14 cellular contexts compared by ENCODE assay signal in the genomic region with DNA sequence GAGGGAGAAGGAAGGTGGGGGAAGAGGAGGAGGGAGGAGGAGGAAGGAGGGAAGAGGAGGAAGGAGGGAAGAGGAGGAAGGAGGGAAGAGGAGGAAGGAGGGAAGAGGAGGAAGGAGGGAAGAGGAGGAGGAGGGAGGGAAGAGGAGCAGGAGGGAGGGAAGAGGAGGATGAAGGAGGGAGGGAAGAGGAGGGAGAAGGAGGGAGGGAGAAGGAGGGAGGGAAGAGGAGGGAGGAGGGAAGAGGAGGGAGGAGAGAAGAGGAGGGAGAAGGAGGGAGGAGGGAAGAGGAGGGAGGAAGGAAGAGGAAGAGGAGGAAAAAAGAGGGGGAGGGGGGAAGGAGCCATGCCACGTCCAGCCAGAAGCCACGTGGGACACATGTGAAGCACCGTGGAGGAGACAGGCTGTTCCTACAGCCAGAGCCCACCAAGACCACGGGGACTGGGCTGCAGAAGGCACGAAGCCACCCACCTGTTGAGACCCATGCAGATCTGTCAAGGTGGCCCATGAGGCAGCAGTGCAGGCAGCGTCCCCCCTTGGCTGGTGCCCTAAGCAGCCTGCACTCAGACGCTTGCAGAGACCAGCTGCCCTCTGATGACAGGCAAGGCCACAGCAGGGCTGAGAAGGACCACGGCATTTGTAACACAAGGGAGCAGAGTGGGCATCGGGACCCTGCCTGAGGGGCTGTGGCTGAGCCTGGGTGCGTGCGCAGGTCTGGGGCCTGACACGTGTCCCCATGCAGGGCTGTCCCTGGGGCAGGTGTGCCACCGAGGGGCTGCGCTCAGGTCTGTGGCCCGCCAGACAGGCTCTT. TPM values are rescaled to one million over a fixed set of nuclear protein-coding genes. Genes with fewer than 3 reads are reported as not detected.
A peak's percentile ranks its signal among the peaks of the same experiment; 100 is the strongest.
DNase-seq lines count a peak whose midpoint lies in the region; ATAC-seq, FAIRE-seq and TF ChIP-seq lines count a peak whose summit lies in the region.
"Had no signal": no experiment of that assay in that cellular context is flagged by ENCODE, and none has a peak within 500 bp of the region (broad histone marks: within the 10 kb centered on the region; RNA-seq: fewer than 3 reads in every experiment).

No MANE protein-coding gene starts in this region.

- TF ChIP-seq CTCF in OCI-LY7 (conservative IDR thresholded peaks at IDR 0.05; ENCODE audit: low read length) = no peak
- TF ChIP-seq CTCF in kidney (IDR thresholded peaks at IDR 0.05; ENCODE audit: borderline replicate concordance, extremely low read depth, insufficient read depth) = no peak

- no peak for ATAC-seq in GM21825 (IDR thresholded peaks at IDR 0.05; ENCODE audit: unreplicated experiment)
- ATAC-seq: activated CD4-positive, CD25-positive, alpha-beta regulatory T cell treated with anti-CD3 and anti-CD28 coated beads, Interleukin-2, amount 50 U/mL, for 24 hours had no signal

- BruUV-seq in OCI-LY7 (replicated peaks; lab: Mats Ljungman, UMichigan) = no TSS peak

- POLR2A ChIA-PET in OCI-LY7 (lab: Charles Lee) = no interaction called here

- no peak overlapping the region for H3K9ac ChIP-seq in kidney (ENCODE audit: low read length in 2 of 2)

- H3K9me2 ChIP-seq in OCI-LY7 (ENCODE audit: insufficient read depth, low read length) = no peaks in the 10 kb centered on the region

- intact Hi-C loops in OCI-LY7 (cut with micrococcal nuclease; ENCODE audit: unreplicated experiment) (no loop called here), kidney (cut with DNase I) (loop anchor here (10.0 kb wide), 1 partner anchor 235 kb away; no protein-coding TSS in a partner anchor)

- H3K79me2 ChIP-seq in OCI-LY7 (ENCODE audit: insufficient read depth, low read depth, low read length) = no peaks in the 10 kb centered on the region

- peaks cover 49% of the 10 kb centered on the region for H3K4me1 ChIP-seq in OCI-LY7 (ENCODE audit: insufficient read depth, low read length, poor library complexity, severe bottlenecking)
- peaks cover 7 to 8% of the 10 kb centered on the region in 2 donors for H3K4me1 ChIP-seq in kidney (ENCODE audit: control insufficient read depth in 1 of 2, insufficient read depth in 1 of 2, low read depth in 1 of 2, low read length in 2 of 2)

- H3K4me3 ChIP-seq in OCI-LY7 (ENCODE audit: low read depth, low read length, poor library complexity, severe bottlenecking) = peak overlapping the region; percentile 57
- H3K4me3 ChIP-seq in kidney (ENCODE audit: low read length in 2 of 2) = no peak overlapping the region
- H3K4me3 ChIP-seq: upper lobe of left lung had no signal

- peaks cover 28% of the 10 kb centered on the region for H3K36me3 ChIP-seq in OCI-LY7 (ENCODE audit: insufficient read depth, low read length)
- H3K36me3 ChIP-seq in kidney (ENCODE audit: control insufficient read depth in 1 of 2, insufficient read depth in 2 of 2, low read length in 2 of 2) = peaks cover 4 to 13% of the 10 kb centered on the region in 2 donors

- peak overlapping the region; percentile 76 for H3K4me2 ChIP-seq in OCI-LY7 (ENCODE audit: low read length)

- DNase-seq in DMS53 (lab: John Stamatoyannopoulos, UW) (peak; percentile 46), DMS53 treated with DMSO at 0.1 percent for 48 hours (lab: John Stamatoyannopoulos, UW; ENCODE audit: unreplicated experiment) (no peak), OCI-LY7 (ENCODE audit: low spot score) (peak; percentile 26), kidney (peak; percentile 68)
- DNase-seq in activated CD4-positive, CD25-positive, alpha-beta regulatory T cell (lab: John Stamatoyannopoulos, UW) = no peak
- DNase-seq: amygdala; CD4-positive, alpha-beta memory T cell; foreskin fibroblast; GF-D8; NCI-H1436 treated with DMSO at 0.1 percent for 48 hours; stimulated activated CD8-positive, alpha-beta memory T cell treated with anti-CD3 and anti-CD28 coated beads, Interleukin-4, amount 100 ng/mL, for 48 hours had no signal

- CTCF ChIA-PET in OCI-LY7 (lab: Charles Lee; ENCODE audit: unreplicated experiment) = no interaction called here

- H3K9me3 ChIP-seq in OCI-LY7 (ENCODE audit: low read length) (no peaks in the 10 kb centered on the region), kidney (ENCODE audit: control insufficient read depth in 1 of 2, low read length in 2 of 2) (no peaks in the 10 kb centered on the region)
- H3K9me3 ChIP-seq: upper lobe of left lung had no signal

- no peak for FAIRE-seq in kidney (lab: Jason Lieb, UNC)

- no peak overlapping the region for H2AFZ ChIP-seq in OCI-LY7 (ENCODE audit: low read length)

- no peaks in the 10 kb centered on the region for H4K20me1 ChIP-seq in OCI-LY7 (ENCODE audit: insufficient read depth, low read length)

- H3K27ac ChIP-seq in OCI-LY7 (ENCODE audit: low read depth, low read length, poor library complexity, severe bottlenecking) = peak overlapping the region; percentile 94
- no peak overlapping the region for H3K27ac ChIP-seq in kidney (ENCODE audit: low read depth in 2 of 2, low read length in 2 of 2)
- H3K27ac ChIP-seq: upper lobe of left lung had no signal

RNA-seq across cellular contexts. Expression of a gene that starts 10.3 kb away (rescaled TPM):
- total RNA-seq in OCI-LY7 (2014; rRNA removed; shearing (Covaris generic)) = 129 and 161 TPM in 2 replicates
- total RNA-seq in OCI-LY7 (2022) (151 and 165 TPM in 2 replicates), kidney (38.6 TPM)
- polyA plus RNA-seq in kidney (ENCODE audit: insufficient read depth, low read depth, low replicate concordance) = 134 TPM

RNA-seq across cellular contexts. Expression of a gene that starts 10.6 kb away (rescaled TPM):
- total RNA-seq in OCI-LY7 (2014; rRNA removed; shearing (Covaris generic)) = 29.7 and 46.4 TPM in 2 replicates
- total RNA-seq in OCI-LY7 (2022) (75.3 and 78.9 TPM in 2 replicates), kidney (42.8 TPM)
- polyA plus RNA-seq in kidney (ENCODE audit: insufficient read depth, low read depth, low replicate concordance) = 13.9 TPM

RNA-seq across cellular contexts. Expression of a gene that starts 26.7 kb away (rescaled TPM):
- 32.9 and 35.0 TPM in 2 replicates for total RNA-seq in OCI-LY7 (2014; rRNA removed; shearing (Covaris generic))
- total RNA-seq in OCI-LY7 (2022) (36.0 and 38.6 TPM in 2 replicates), kidney (7.5 TPM)
- 6.9 TPM for polyA plus RNA-seq in kidney (ENCODE audit: insufficient read depth, low read depth, low replicate concordance)

RNA-seq across cellular contexts. Expression of a gene that starts 45.7 kb away (rescaled TPM):
- 50.5 and 56.0 TPM in 2 replicates for total RNA-seq in OCI-LY7 (2014; rRNA removed; shearing (Covaris generic))
- total RNA-seq in OCI-LY7 (2022) (147 and 150 TPM in 2 replicates), kidney (89.7 TPM)
- 72.7 TPM for polyA plus RNA-seq in kidney (ENCODE audit: insufficient read depth, low read depth, low replicate concordance)

Comparison
In these comparisons a context has a peak if more than half of its experiments do, and no peak if none do; other contexts are left out.
1. DNase-seq: peak in DMS53 (single experiment), OCI-LY7 (single experiment) and kidney (single experiment); none in DMS53 treated with DMSO at 0.1 percent for 48 hours (single experiment) and activated CD4-positive, CD25-positive, alpha-beta regulatory T cell (0 of 4).